8 cellular contexts compared by ENCODE assay signal in the genomic region with DNA sequence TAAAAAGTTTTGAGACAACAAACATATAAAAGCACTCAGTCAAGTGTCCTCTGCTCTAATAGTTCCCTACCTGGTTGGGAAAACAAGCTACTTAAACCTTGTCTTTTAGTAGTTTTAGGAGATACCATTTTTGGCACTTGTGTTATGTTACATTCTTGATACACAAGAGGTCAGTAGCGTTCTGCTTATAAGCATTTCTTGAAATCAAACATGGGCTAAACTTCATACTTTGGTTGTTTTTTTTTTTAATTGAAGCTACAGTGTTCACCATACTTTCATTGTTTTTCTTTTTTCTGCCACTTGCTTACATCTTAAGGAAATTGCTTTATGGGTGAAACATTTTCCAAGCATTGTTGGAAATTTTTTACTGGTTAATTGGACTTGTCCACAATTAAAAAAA. TPM values are rescaled to one million over a fixed set of nuclear protein-coding genes. Genes with fewer than 3 reads are reported as not detected.
DNase-seq lines count a peak whose midpoint lies in the region; ATAC-seq and TF ChIP-seq lines count a peak whose summit lies in the region.

No MANE protein-coding gene starts in this region.

- TF ChIP-seq CTCF in HFF-Myc (IDR thresholded peaks at IDR 0.05; ENCODE audit: low read depth, low read length, missing control alignments) (peak; percentile 17), OCI-LY7 (conservative IDR thresholded peaks at IDR 0.05; ENCODE audit: low read length) (peak; percentile 75), upper lobe of right lung (IDR thresholded peaks at IDR 0.05) (peak; percentile 39)
- no peak for TF ChIP-seq CTCF in CD8-positive, alpha-beta T cell (IDR thresholded peaks at IDR 0.05)

- no peaks in the 10 kb centered on the region for H3K9me2 ChIP-seq in OCI-LY7 (ENCODE audit: insufficient read depth, low read length)

- no peak overlapping the region for H3K4me3 Mint-ChIP-seq in CD8-positive, alpha-beta T cell

- no peaks in the 10 kb centered on the region for H4K20me1 ChIP-seq in OCI-LY7 (ENCODE audit: insufficient read depth, low read length)

- no peaks in the 10 kb centered on the region for H3K4me1 ChIP-seq in OCI-LY7 (ENCODE audit: insufficient read depth, low read length, poor library complexity, severe bottlenecking)
- no peaks in the 10 kb centered on the region for H3K4me1 ChIP-seq in upper lobe of right lung
- H3K4me1 ChIP-seq in CD8-positive, alpha-beta T cell (ENCODE audit: insufficient read depth, low read length): peaks cover 8% of the 10 kb centered on the region

- no peak overlapping the region for H3K4me2 ChIP-seq in OCI-LY7 (ENCODE audit: low read length)

- peaks cover 43% of the 10 kb centered on the region for H3K36me3 Mint-ChIP-seq in CD8-positive, alpha-beta T cell

- ATAC-seq in upper lobe of right lung (no peak), GM21619 (IDR thresholded peaks at IDR 0.05; ENCODE audit: unreplicated experiment) (no peak)
- no peak for ATAC-seq in CD8-positive, alpha-beta T cell

- H3K27ac ChIP-seq in OCI-LY7 (ENCODE audit: low read depth, low read length, poor library complexity, severe bottlenecking): no peak overlapping the region
- H3K27ac ChIP-seq in upper lobe of right lung: no peak overlapping the region
- H3K27ac ChIP-seq in CD8-positive, alpha-beta T cell (ENCODE audit: low read depth, low read length): no peak overlapping the region

- H3K9me3 Mint-ChIP-seq in CD8-positive, alpha-beta T cell: peaks cover 4% of the 10 kb centered on the region

- H3K36me3 ChIP-seq in OCI-LY7 (ENCODE audit: insufficient read depth, low read length): peaks cover 40% of the 10 kb centered on the region
- peaks cover 7% of the 10 kb centered on the region for H3K36me3 ChIP-seq in upper lobe of right lung
- H3K36me3 ChIP-seq in CD8-positive, alpha-beta T cell (ENCODE audit: insufficient read depth, low read length): no peaks in the 10 kb centered on the region

- peaks cover 15% of the 10 kb centered on the region for H3K4me1 Mint-ChIP-seq in CD8-positive, alpha-beta T cell (ENCODE audit: low read depth)

- no TSS peak for BruUV-seq in OCI-LY7 (replicated peaks; lab: Mats Ljungman, UMichigan)

- H2AFZ ChIP-seq in OCI-LY7 (ENCODE audit: low read length): no peak overlapping the region

- H3K9me3 ChIP-seq in OCI-LY7 (ENCODE audit: low read length) (0 out of 2 replicates have a peak, but pooled peaks cover 4% of the 10 kb centered on the region), upper lobe of right lung (no peaks in the 10 kb centered on the region)
- no peaks in the 10 kb centered on the region for H3K9me3 ChIP-seq in CD8-positive, alpha-beta T cell (ENCODE audit: low read length)

- intact Hi-C loops in OCI-LY7 (cut with micrococcal nuclease; ENCODE audit: unreplicated experiment): loop anchor here (2.0 kb wide), 1 partner anchor 566 kb away; no protein-coding TSS in a partner anchor
- intact Hi-C loops in upper lobe of right lung (cut with DNase I): no loop called here
- intact Hi-C loops in CD8-positive, alpha-beta T cell (cut with DNase I, micrococcal nuclease): loop anchor here (1.0 to 5.0 kb wide), 3 partner anchors 211 to 566 kb away; no protein-coding TSS in a partner anchor

- no peaks in the 10 kb centered on the region for H3K79me2 ChIP-seq in OCI-LY7 (ENCODE audit: insufficient read depth, low read depth, low read length)

- H3K4me3 ChIP-seq in HFF-Myc (replicated peaks; ENCODE audit: low read depth, low read length) (no peak overlapping the region), OCI-LY7 (ENCODE audit: low read depth, low read length, poor library complexity, severe bottlenecking) (no peak overlapping the region), upper lobe of right lung (no peak overlapping the region)
- no peak overlapping the region for H3K4me3 ChIP-seq in CD8-positive, alpha-beta T cell (ENCODE audit: low read depth, low read length)

- no peak overlapping the region for H3K27ac Mint-ChIP-seq in CD8-positive, alpha-beta T cell

- H3K27me3 Mint-ChIP-seq in CD8-positive, alpha-beta T cell (ENCODE audit: low read depth): no peaks in the 10 kb centered on the region

- DNase-seq in COLO829 (ENCODE audit: low spot score): peak; percentile 56
- no peak for DNase-seq in HFF-Myc (ENCODE audit: extremely low read depth, low read depth)
- DNase-seq in OCI-LY7 (ENCODE audit: low spot score): peak; percentile 60
- DNase-seq in fibroblast of peridontal ligament (ENCODE audit: extremely low read depth): peak; percentile 66
- DNase-seq in upper lobe of right lung: no peak
- no peak for DNase-seq in NCI-H1048 (lab: John Stamatoyannopoulos, UW)
- DNase-seq in CD8-positive, alpha-beta T cell: no peak

- CTCF ChIA-PET in OCI-LY7 (lab: Charles Lee; ENCODE audit: unreplicated experiment): no interaction called here
- CTCF ChIA-PET in CD8-positive, alpha-beta T cell (lab: Charles Lee): no interaction called here

- POLR2A ChIA-PET in OCI-LY7 (lab: Charles Lee): interaction anchor here (1.9 kb wide), 1 partner anchor 13 kb away, joined by 8 read pairs; the partner anchor contains the start of genes NHLRC3 and PROSER1
- POLR2A ChIA-PET in CD8-positive, alpha-beta T cell (lab: Charles Lee): interaction anchor here (3.1 kb wide), 1 partner anchor 13 kb away, joined by 11 read pairs; the partner anchor contains the start of genes NHLRC3 and PROSER1

- H3K27me3 ChIP-seq in upper lobe of right lung: no peaks in the 10 kb centered on the region
- H3K27me3 ChIP-seq in CD8-positive, alpha-beta T cell (ENCODE audit: insufficient read depth, low read length): no peaks in the 10 kb centered on the region

RNA-seq across cellular contexts. Expression of gene NHLRC3, which starts 12.9 kb away (rescaled TPM):
- total RNA-seq in OCI-LY7 (2014; rRNA removed; shearing (Covaris generic)): 26.8 and 28.6 TPM in 2 replicates
- total RNA-seq in OCI-LY7 (2022): 35.4 and 39.4 TPM in 2 replicates
- 28.8 TPM for total RNA-seq in upper lobe of right lung
- total RNA-seq in CD8-positive, alpha-beta T cell: 1 to 10 TPM; 8.2 to 9.3 TPM

RNA-seq across cellular contexts. Expression of gene PROSER1, which starts 13.3 kb away (rescaled TPM):
- total RNA-seq in OCI-LY7 (2014; rRNA removed; shearing (Covaris generic)): 35.3 and 43.3 TPM in 2 replicates
- 85.8 and 103 TPM in 2 replicates for total RNA-seq in OCI-LY7 (2022)
- 30.7 TPM for total RNA-seq in upper lobe of right lung
- 10 to 100 TPM; 51.8 to 52.4 TPM for total RNA-seq in CD8-positive, alpha-beta T cell

Comparison
In these comparisons a context has a peak if more than half of its experiments do, and no peak if none do; other contexts are left out.
1. DNase-seq: peak in COLO829 (single experiment), OCI-LY7 (single experiment) and fibroblast of peridontal ligament (single experiment); none in HFF-Myc (single experiment), upper lobe of right lung (single experiment), NCI-H1048 (single experiment) and CD8-positive, alpha-beta T cell (0 of 7).